Comparison of ENCODE assay signal across 8 cellular contexts in genomic region chr6:119978274-119978889, GRCh38.
DNase-seq lines count a peak whose midpoint lies in the region; TF ChIP-seq lines count a peak whose summit lies in the region.

No MANE protein-coding gene starts in this region.

- no peak overlapping the region for H3K4me3 ChIP-seq in GM12865 (ENCODE audit: low read depth, low read length)
- no peak overlapping the region for H3K4me3 ChIP-seq in hepatocyte
- H3K4me3 ChIP-seq in ovary = no peak overlapping the region

- 81% methylated on average over 2 of the region's 2 CpGs for WGBS in hepatocyte (ENCODE audit: low lambda C conversion rate, missing lambda C conversion rate)
- WGBS in ovary, 3 donors = 83 to 87% (median 84%) methylated on average over 2 of the region's 2 CpGs

- TF ChIP-seq CTCF in GM12865 (IDR thresholded peaks at IDR 0.05; ENCODE audit: insufficient read depth, low read depth, low read length, missing control alignments) (peak; percentile 40), HFFc6 (IDR thresholded peaks at IDR 0.05) (peak; percentile 53; the same call in 1 of the 2 replicates), RWPE1 (conservative IDR thresholded peaks at IDR 0.05; ENCODE audit: low read depth) (peak; percentile 53), hepatocyte (IDR thresholded peaks at IDR 0.05; ENCODE audit: poor library complexity) (peak; percentile 53), ovary (IDR thresholded peaks at IDR 0.05) (no peak)

- H3K4me2 ChIP-seq in hepatocyte = no peak overlapping the region

- CTCF ChIA-PET in RWPE1 (lab: Yijun Ruan, JAX) = interaction anchor here (0.6 to 1.1 kb wide), 3 partner anchors 236 to 336 kb away, joined by 3 to 4 read pairs (median 3); no protein-coding TSS in a partner anchor

- no peaks in the 10 kb centered on the region; the same call in 1 of the 2 replicates for H3K27me3 Mint-ChIP-seq in HFFc6 (ENCODE audit: insufficient read depth)

- H3K27ac ChIP-seq in RWPE1 = no peak overlapping the region
- no peak overlapping the region for H3K27ac ChIP-seq in hepatocyte
- H3K27ac ChIP-seq in ovary = no peak overlapping the region

- peak; percentile 38 for DNase-seq in GM12865 (ENCODE audit: low read depth)
- DNase-seq in HFFc6 = no peak
- peak; percentile 8 for DNase-seq in RWPE1 (ENCODE audit: low spot score)
- peak; percentile 38 for DNase-seq in hepatocyte (ENCODE audit: low spot score)
- no peak for DNase-seq in ovary
- DNase-seq in AG08396 (ENCODE audit: low spot score) = no peak
- no peak for DNase-seq in activated CD4-positive, CD25-positive, alpha-beta regulatory T cell (lab: John Stamatoyannopoulos, UW)
- no peak for DNase-seq in NOMO-1 treated with dmso at 0.1 percent for 144 hours (lab: John Stamatoyannopoulos, UW; ENCODE audit: unreplicated experiment)

- TF ChIP-seq EP300 in ovary (IDR thresholded peaks at IDR 0.05) = no peak

- TF ChIP-seq POLR2A in ovary (IDR thresholded peaks at IDR 0.05) = no peak

- no peaks in the 10 kb centered on the region for H3K9me2 ChIP-seq in hepatocyte (replicated peaks; ENCODE audit: insufficient read depth)

- no peak overlapping the region for H2AFZ ChIP-seq in hepatocyte

- H4K20me1 ChIP-seq in hepatocyte (ENCODE audit: insufficient read depth, poor library complexity, severe bottlenecking) = no peaks in the 10 kb centered on the region

- H3K36me3 Mint-ChIP-seq in HFFc6 (ENCODE audit: low read depth) = no peaks in the 10 kb centered on the region; the same call in 1 of the 2 replicates

- intact Hi-C loops in ovary (cut with DNase I) = no loop called here

- H3K4me1 Mint-ChIP-seq in HFFc6 (ENCODE audit: low read depth) = no peaks in the 10 kb centered on the region

- POLR2A ChIA-PET in RWPE1 (lab: Yijun Ruan, JAX; ENCODE audit: low non-redundant PET) = no interaction called here

- H3K27me3 ChIP-seq in hepatocyte (no peaks in the 10 kb centered on the region), ovary (no peaks in the 10 kb centered on the region)

- H3K4me1 ChIP-seq in hepatocyte (ENCODE audit: insufficient read depth) (no peaks in the 10 kb centered on the region), ovary (ENCODE audit: insufficient read depth) (no peaks in the 10 kb centered on the region)

- H3K27ac Mint-ChIP-seq in HFFc6 = no peak overlapping the region

- H3K4me3 Mint-ChIP-seq in HFFc6 = no peak overlapping the region

- H3K9me3 ChIP-seq in hepatocyte (ENCODE audit: low read depth) (no peaks in the 10 kb centered on the region), ovary (no peaks in the 10 kb centered on the region)

- H3K9me3 Mint-ChIP-seq in HFFc6 = peaks cover 13% of the 10 kb centered on the region

- no peaks in the 10 kb centered on the region for H3K79me2 ChIP-seq in hepatocyte

- H3K36me3 ChIP-seq in hepatocyte (replicated peaks; ENCODE audit: insufficient read depth, low read depth) = no peaks in the 10 kb centered on the region
- no peaks in the 10 kb centered on the region for H3K36me3 ChIP-seq in ovary

Comparison
In these comparisons a context has a peak if more than half of its experiments do, and no peak if none do; other contexts are left out.
1. DNase-seq: peak in GM12865 (single experiment), RWPE1 (single experiment) and hepatocyte (single experiment); none in HFFc6 (single experiment), ovary (0 of 5), AG08396 (single experiment), activated CD4-positive, CD25-positive, alpha-beta regulatory T cell (0 of 4) and NOMO-1 treated with dmso at 0.1 percent for 144 hours (single experiment).
2. CTCF ChIP-seq: peak in GM12865 (single experiment), HFFc6 (single experiment), RWPE1 (single experiment) and hepatocyte (single experiment); none in ovary (0 of 3).